Comparison of ENCODE assay signal across 10 cellular contexts in the genomic region with DNA sequence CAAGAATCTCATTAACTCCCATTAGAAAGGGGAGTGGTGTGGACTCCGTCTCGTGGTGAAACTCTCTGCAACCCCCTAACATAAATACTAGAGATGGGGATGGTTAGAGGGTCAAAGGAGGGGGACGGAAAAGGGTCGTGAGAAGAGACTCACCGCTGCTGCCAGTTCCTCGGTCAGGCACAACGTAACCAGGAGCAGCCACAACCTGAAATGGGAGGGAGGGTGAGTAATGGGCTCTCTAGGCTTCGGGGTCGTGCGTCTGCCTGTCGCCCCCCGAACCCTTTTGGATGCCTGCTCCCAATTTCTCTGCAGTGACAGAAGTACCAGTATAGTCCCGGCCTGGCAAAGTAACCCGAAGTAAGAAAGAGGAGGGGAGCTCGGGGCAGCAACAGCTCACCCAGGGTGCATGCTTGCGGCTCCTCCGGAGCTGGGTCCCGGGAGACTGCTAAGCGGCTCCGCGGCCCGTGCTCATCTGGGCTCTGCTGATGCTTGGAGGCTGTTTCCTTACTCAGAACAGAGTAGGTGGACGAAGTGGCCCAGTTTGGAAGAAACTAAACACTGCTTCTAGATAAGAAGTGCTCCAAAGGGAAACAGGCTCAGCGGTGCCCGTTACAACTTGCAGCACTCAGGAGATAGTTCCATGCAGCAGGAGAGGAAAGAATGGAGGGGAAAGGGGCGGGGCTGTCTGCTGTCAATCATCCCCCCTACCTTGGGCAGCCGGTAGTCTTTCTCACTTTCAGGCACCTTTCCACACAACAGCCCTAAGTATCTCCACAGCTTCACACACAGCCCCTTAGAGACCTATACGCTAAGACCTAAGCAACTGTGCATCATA. TPM values are rescaled to one million over a fixed set of nuclear protein-coding genes. Genes with fewer than 3 reads are reported as not detected.
DNase-seq lines count a peak whose midpoint lies in the region; ATAC-seq and TF ChIP-seq lines count a peak whose summit lies in the region.
"Had no signal": no experiment of that assay in that cellular context is flagged by ENCODE, and none has a peak within 500 bp of the region (broad histone marks: within the 10 kb centered on the region; RNA-seq: fewer than 3 reads in every experiment).

A gene (minus strand): TSS at position 634 of the 835 bp plus-strand sequence. CDS start 226 bp downstream, at position 408.

- H3K4me1 ChIP-seq in HUES48 (ENCODE audit: control insufficient read depth, insufficient read depth, low read length): peaks cover 37% of the 10 kb centered on the region

- no peak for TF ChIP-seq CTCF in brain (conservative IDR thresholded peaks at IDR 0.05)

- H3K4me3 ChIP-seq in HUES48 (ENCODE audit: low read depth, low read length) (peak within 1 kb of the TSS; percentile 82), iPS-11a (ENCODE audit: low read depth, low read length) (peak within 1 kb of the TSS; percentile 67), skin epidermis (peak within 1 kb of the TSS in 5 of 7 experiments; percentile 16 to 49 (median 33))

- peaks cover 16% of the 10 kb centered on the region for H3K27me3 Mint-ChIP-seq in brain

- H3K27ac ChIP-seq in HUES48 (ENCODE audit: low read depth, low read length) (peak within 1 kb of the TSS; percentile 89), skin epidermis (peak within 1 kb of the TSS in 1 of 21 experiments; percentile 80)

- peaks cover 21% of the 10 kb centered on the region for H3K27me3 ChIP-seq in HUES48 (ENCODE audit: control insufficient read depth, insufficient read depth, low read length)

- H3K9me3 ChIP-seq in HUES48 (ENCODE audit: control insufficient read depth, insufficient read depth, low read length): no peaks in the 10 kb centered on the region

- peak within 1 kb of the TSS; percentile 92 to 97 (median 95) for H3K4me3 Mint-ChIP-seq in brain
- H3K4me3 Mint-ChIP-seq: activated CD4-positive, alpha-beta T cell treated with anti-CD3 and anti-CD28 coated beads, Interleukin-2, amount 10 ng/mL, durations not matched to agents 7 days and 5 days had no signal

- H3K27ac Mint-ChIP-seq in brain: peak within 1 kb of the TSS; percentile 92 to 97 (median 95)
- H3K27ac Mint-ChIP-seq: activated CD4-positive, alpha-beta T cell treated with anti-CD3 and anti-CD28 coated beads, Interleukin-2, amount 10 ng/mL, durations not matched to agents 7 days and 5 days had no signal

- H3K9me3 Mint-ChIP-seq in brain: peaks cover 0 to 3% (median 0%) of the 10 kb centered on the region in 5 experiments
- H3K9me3 Mint-ChIP-seq: activated CD4-positive, alpha-beta T cell treated with anti-CD3 and anti-CD28 coated beads, Interleukin-2, amount 10 ng/mL, durations not matched to agents 7 days and 5 days had no signal

- no peak for DNase-seq in activated effector memory CD4-positive, alpha-beta T cell treated with anti-CD3 and anti-CD28 coated beads, Interleukin-2, amount 50 U/mL, for 16 hours
- DNase-seq in NCI-H510A (lab: John Stamatoyannopoulos, UW) (no peak), SKM-1 (lab: John Stamatoyannopoulos, UW; ENCODE audit: unreplicated experiment) (no peak)
- DNase-seq: activated CD4-positive, alpha-beta T cell treated with anti-CD3 and anti-CD28 coated beads, Interleukin-2, amount 10 ng/mL, durations not matched to agents 7 days and 5 days; hippocampal formation had no signal

- H3K9ac ChIP-seq in HUES48 (ENCODE audit: low read depth, low read length): no peak within 1 kb of the TSS; the same call in 1 of the 2 replicates

- no peak for ATAC-seq in HG03175 (IDR thresholded peaks at IDR 0.05; ENCODE audit: unreplicated experiment)

- no peaks in the 10 kb centered on the region for H3K36me3 ChIP-seq in HUES48 (ENCODE audit: control insufficient read depth, insufficient read depth, low read length)

- H3K4me1 Mint-ChIP-seq in brain: peaks cover 60% of the 10 kb centered on the region
- H3K4me1 Mint-ChIP-seq: activated CD4-positive, alpha-beta T cell treated with anti-CD3 and anti-CD28 coated beads, Interleukin-2, amount 10 ng/mL, durations not matched to agents 7 days and 5 days had no signal

- no peaks in the 10 kb centered on the region for H3K36me3 Mint-ChIP-seq in brain

RNA-seq across cellular contexts. Expression of the gene that starts here (rescaled TPM):
- polyA plus RNA-seq in brain (ENCODE audit: insufficient read depth, low read depth, low replicate concordance): 0.29 TPM
